ENCODE assay signal across 20 cellular contexts in the genomic region with DNA sequence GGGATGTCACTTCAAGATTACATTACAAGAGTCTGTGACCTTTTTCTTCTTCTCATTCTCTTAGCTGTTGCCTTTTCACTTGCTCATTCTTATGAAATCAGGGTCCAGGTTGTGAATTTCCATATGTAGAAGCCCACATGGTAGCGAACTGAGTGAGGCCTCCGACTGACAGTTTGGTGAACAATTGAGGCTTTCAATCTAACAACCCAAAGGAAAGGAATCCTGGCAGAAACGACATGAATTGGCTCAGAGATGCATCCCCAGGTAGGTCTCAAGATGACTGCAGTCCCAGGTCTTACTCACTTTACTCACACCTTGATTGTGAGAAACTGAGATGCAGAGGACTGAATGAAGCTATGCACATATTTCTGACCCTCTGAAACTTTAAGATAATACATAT.
DNase-seq lines count a peak whose midpoint lies in the region; ATAC-seq, FAIRE-seq and TF ChIP-seq lines count a peak whose summit lies in the region.
"Had no signal": no experiment of that assay in that cellular context is flagged by ENCODE, and none has a peak within 500 bp of the region (broad histone marks: within the 10 kb centered on the region; RNA-seq: fewer than 3 reads in every experiment).

No MANE protein-coding gene starts in this region.

- peak overlapping the region; percentile 39; the same call in 1 of the 2 replicates for H2AK5ac ChIP-seq in IMR-90 (ENCODE audit: low read depth, low read length)
- no peak overlapping the region for H2AK5ac ChIP-seq in H1 (ENCODE audit: low read depth, low read length)

- H3K9me3 Mint-ChIP-seq in GM23338: no peaks in the 10 kb centered on the region
- H3K9me3 Mint-ChIP-seq in neural progenitor cell: no peaks in the 10 kb centered on the region
- H3K9me3 Mint-ChIP-seq in type B pancreatic cell: no peaks in the 10 kb centered on the region

- dilution Hi-C loops in IMR-90 (cut with HindIII; ENCODE audit: low sequenced_read_pairs, unreplicated experiment): no loop called here

- H3K4me3 ChIP-seq in GM23338 (no peak overlapping the region), IMR-90 (ENCODE audit: insufficient read depth, low read depth, low read length) (no peak overlapping the region), H1 (ENCODE audit: extremely low read depth in 1 of 4, insufficient read depth in 2 of 4, low read depth in 3 of 4, low read length in 4 of 4) (no peak overlapping the region), neural progenitor cell (no peak overlapping the region), left lung (no peak overlapping the region), PC-3 (ENCODE audit: low read length) (no peak overlapping the region)
- H3K4me3 ChIP-seq: BLaER1, HAP-1 had no signal

- peak; percentile 81 for FAIRE-seq in H1 (lab: Jason Lieb, UNC)
- FAIRE-seq: GM12892, GM18507, HepG2, HTR-8/SVneo had no signal

- no peak overlapping the region for H2AK9ac ChIP-seq in IMR-90 (replicated peaks; ENCODE audit: low read depth, low read length, poor library complexity)

- no peaks in the 10 kb centered on the region for H3F3A ChIP-seq in GM23338 (replicated peaks; ENCODE audit: low read depth)
- no peaks in the 10 kb centered on the region for H3F3A ChIP-seq in neural progenitor cell (ENCODE audit: low read depth)
- H3F3A ChIP-seq in PC-3 (ENCODE audit: low read length, unreplicated experiment): no peaks in the 10 kb centered on the region

- intact Hi-C loops in IMR-90 (cut with micrococcal nuclease): no loop called here
- intact Hi-C loops in left lung (cut with DNase I): no loop called here
- intact Hi-C loops in PC-3 (cut with micrococcal nuclease): no loop called here

- 0 out of 2 replicates have a peak overlapping the region, but pooled peaks have one; percentile 50 for H3K14ac ChIP-seq in IMR-90 (replicated peaks; ENCODE audit: low read depth, low read length)
- H3K14ac ChIP-seq in H1 (ENCODE audit: insufficient read length): no peak overlapping the region

- H3K4me1 ChIP-seq in GM23338 (ENCODE audit: insufficient read depth) (peaks cover 8% of the 10 kb centered on the region; the same call in 1 of the 2 replicates), IMR-90 (ENCODE audit: control insufficient read depth, insufficient read depth, low read length) (no peaks in the 10 kb centered on the region), H1 (replicated peaks in 1 of 4; ENCODE audit: control insufficient read depth in 3 of 4, insufficient read depth in 4 of 4, low read length in 3 of 4) (peaks cover 0 to 5% (median 4%) of the 10 kb centered on the region in 4 experiments; a peak in 4 of 7 replicates), neural progenitor cell (peaks cover 4% of the 10 kb centered on the region), left lung (no peaks in the 10 kb centered on the region), PC-3 (ENCODE audit: insufficient read depth, low read length) (peaks cover 10% of the 10 kb centered on the region)
- H3K4me1 ChIP-seq: BLaER1, HAP-1 had no signal

- H4K5ac ChIP-seq in IMR-90 (ENCODE audit: low read depth, low read length) (no peak overlapping the region), H1 (ENCODE audit: insufficient read length, low read depth, low read length) (no peak overlapping the region)

- H3K27me3 Mint-ChIP-seq in GM23338 (ENCODE audit: insufficient read depth, low read depth, poor library complexity) (no peaks in the 10 kb centered on the region), neural progenitor cell (ENCODE audit: insufficient read depth, low read depth) (no peaks in the 10 kb centered on the region), type B pancreatic cell (no peaks in the 10 kb centered on the region)
- H3K27me3 Mint-ChIP-seq: CD4-positive, alpha-beta memory T cell had no signal

- DNase-seq in GM23338 (ENCODE audit: low spot score) (peak; percentile 17), IMR-90 (no peak), H1 (ENCODE audit: low read depth in 1 of 2, low spot score in 2 of 2) (no peak), neural progenitor cell (ENCODE audit: low spot score) (no peak), type B pancreatic cell (ENCODE audit: extremely low spot score, unreplicated experiment) (no peak), left lung (no peak), PC-3 (no peak)
- DNase-seq: 8988T; CD4-positive, alpha-beta memory T cell; DMS153; DMS79; GDM1; GOT3 had no signal

- H3K4me2 ChIP-seq in GM23338 (peak overlapping the region; percentile 21; the same call in 1 of the 2 replicates), IMR-90 (ENCODE audit: low read depth, low read length) (no peak overlapping the region), H1 (ENCODE audit: insufficient read depth in 1 of 2, low read depth in 2 of 2, low read length in 2 of 2) (0 out of 4 replicates have a peak overlapping the region, but pooled peaks of 1 of the 2 experiments have one; percentile 12), neural progenitor cell (no peak overlapping the region), PC-3 (ENCODE audit: low read length) (no peak overlapping the region)
- H3K4me2 ChIP-seq: BLaER1 had no signal

- no peak overlapping the region for H2BK5ac ChIP-seq in IMR-90 (ENCODE audit: low read depth, low read length, poor library complexity, severe bottlenecking)
- H2BK5ac ChIP-seq in H1 (ENCODE audit: low read depth, low read length): no peak overlapping the region

- TF ChIP-seq CTCF in GM23338 (conservative IDR thresholded peaks at IDR 0.05; ENCODE audit: low read depth in 2 of 2) (no peak), IMR-90 (conservative IDR thresholded peaks at IDR 0.05; ENCODE audit: low read depth, low read length) (no peak), H1 (IDR thresholded peaks at IDR 0.05; ENCODE audit: control extremely low read depth in 1 of 3, insufficient read depth in 1 of 3, low read depth in 1 of 3, low read length in 3 of 3) (no peak), neural progenitor cell (IDR thresholded peaks at IDR 0.05) (no peak), type B pancreatic cell (conservative IDR thresholded peaks at IDR 0.05) (no peak), left lung (IDR thresholded peaks at IDR 0.05) (no peak), PC-3 (conservative IDR thresholded peaks at IDR 0.05; ENCODE audit: low read depth, low read length) (no peak)

- H3K4me1 Mint-ChIP-seq in GM23338: peaks cover 15% of the 10 kb centered on the region
- H3K4me1 Mint-ChIP-seq in neural progenitor cell: peaks cover 4% of the 10 kb centered on the region
- peaks cover 11% of the 10 kb centered on the region for H3K4me1 Mint-ChIP-seq in type B pancreatic cell (ENCODE audit: unreplicated experiment)
- H3K4me1 Mint-ChIP-seq: CD14-positive monocyte; CD4-positive, alpha-beta memory T cell had no signal

- no peaks in the 10 kb centered on the region for H3K36me3 ChIP-seq in GM23338 (ENCODE audit: insufficient read depth)
- H3K36me3 ChIP-seq in IMR-90 (ENCODE audit: control insufficient read depth, insufficient read depth, low read length): no peaks in the 10 kb centered on the region
- H3K36me3 ChIP-seq in H1 (ENCODE audit: control insufficient read depth in 2 of 4, insufficient read depth in 4 of 4, low read length in 3 of 4): no peaks in the 10 kb centered on the region
- no peaks in the 10 kb centered on the region for H3K36me3 ChIP-seq in neural progenitor cell
- H3K36me3 ChIP-seq in left lung: no peaks in the 10 kb centered on the region
- H3K36me3 ChIP-seq in PC-3 (ENCODE audit: low read depth, low read length): no peaks in the 10 kb centered on the region
- H3K36me3 ChIP-seq: BLaER1, HAP-1 had no signal

- CTCF ChIA-PET in IMR-90 (lab: Yijun Ruan, JAX): no interaction called here
- CTCF ChIA-PET in H1 (lab: Charles Lee; ENCODE audit: partially characterized antibody): no interaction called here
- CTCF ChIA-PET in PC-3 (lab: Charles Lee): no interaction called here

- no peak for TF ChIP-seq EP300 in H1 (IDR thresholded peaks at IDR 0.05; ENCODE audit: borderline replicate concordance in 1 of 2, low read depth in 2 of 2, low read length in 2 of 2)

- H2BK15ac ChIP-seq in IMR-90 (ENCODE audit: low read depth, low read length) (no peak overlapping the region; the same call in 2 of the 3 replicates), H1 (ENCODE audit: low read length) (no peak overlapping the region)

- H3K23ac ChIP-seq in IMR-90 (ENCODE audit: low read depth, low read length) (peak overlapping the region; percentile 47; the same call in 1 of the 2 replicates), H1 (ENCODE audit: insufficient read length) (no peak overlapping the region)

- no peak overlapping the region for H4K91ac ChIP-seq in IMR-90 (ENCODE audit: insufficient read depth, low read depth, low read length)
- no peak overlapping the region for H4K91ac ChIP-seq in H1 (replicated peaks; ENCODE audit: insufficient read length, low read length)

- H3K27me3 ChIP-seq in GM23338 (ENCODE audit: insufficient read depth): no peaks in the 10 kb centered on the region
- no peaks in the 10 kb centered on the region for H3K27me3 ChIP-seq in IMR-90 (ENCODE audit: control insufficient read depth, insufficient read depth, low read length)
- no peaks in the 10 kb centered on the region for H3K27me3 ChIP-seq in H1 (replicated peaks in 1 of 4; ENCODE audit: control insufficient read depth in 3 of 4, extremely low read depth in 1 of 4, insufficient read depth in 3 of 4, low read length in 3 of 4)
- H3K27me3 ChIP-seq in neural progenitor cell: no peaks in the 10 kb centered on the region
- H3K27me3 ChIP-seq in left lung: no peaks in the 10 kb centered on the region
- no peaks in the 10 kb centered on the region for H3K27me3 ChIP-seq in PC-3 (ENCODE audit: low read length)
- H3K27me3 ChIP-seq: BLaER1 had no signal

- H3K9me3 ChIP-seq in IMR-90 (ENCODE audit: control insufficient read depth, insufficient read depth, low read length): no peaks in the 10 kb centered on the region
- no peaks in the 10 kb centered on the region for H3K9me3 ChIP-seq in H1 (ENCODE audit: insufficient read depth in 2 of 2, low read depth in 1 of 2, low read length in 1 of 2)
- no peaks in the 10 kb centered on the region for H3K9me3 ChIP-seq in neural progenitor cell (ENCODE audit: low read depth)
- no peaks in the 10 kb centered on the region for H3K9me3 ChIP-seq in left lung
- H3K9me3 ChIP-seq in PC-3 (ENCODE audit: low read length): no peaks in the 10 kb centered on the region
- H3K9me3 ChIP-seq: BLaER1, HAP-1 had no signal

- H2AFZ ChIP-seq in GM23338 (peak overlapping the region; percentile 81; the same call in 1 of the 2 replicates), IMR-90 (replicated peaks; ENCODE audit: low read length, poor library complexity) (no peak overlapping the region), H1 (ENCODE audit: low read length) (peak overlapping the region; percentile 91; the same call in 1 of the 2 replicates), neural progenitor cell (replicated peaks) (peak overlapping the region; percentile 9), PC-3 (ENCODE audit: low read length) (no peak overlapping the region)

- POLR2A ChIA-PET in IMR-90 (lab: Charles Lee; ENCODE audit: unreplicated experiment) (no interaction called here), H1 (lab: Charles Lee; ENCODE audit: partially characterized antibody) (no interaction called here), PC-3 (lab: Charles Lee; ENCODE audit: unreplicated experiment) (no interaction called here)

- no peaks in the 10 kb centered on the region for H3K9me1 ChIP-seq in IMR-90 (ENCODE audit: insufficient read depth, low read length)

- WGBS in IMR-90 (ENCODE audit: extremely low coverage in 2 of 2, insufficient read length in 1 of 2), 2 experiments: no CpG with 5 or more reads among the region's 3 CpGs
- WGBS in H1 (ENCODE audit: extremely low coverage in 1 of 2, insufficient coverage in 1 of 2, insufficient read length in 1 of 2, insufficient replicate concordance in 2 of 2, low coverage in 1 of 2, low lambda C conversion rate in 2 of 2, missing lambda C conversion rate in 1 of 2), 2 experiments: 25% methylated on average over 3 of the region's 3 CpGs; no CpG with 5 or more reads in 1 of the 2 experiments

- no peak overlapping the region for H2BK120ac ChIP-seq in IMR-90 (ENCODE audit: low read depth, low read length)
- H2BK120ac ChIP-seq in H1 (replicated peaks; ENCODE audit: low read depth, low read length): no peak overlapping the region

- TF ChIP-seq RAD21 in IMR-90 (IDR thresholded peaks at IDR 0.05; ENCODE audit: low read length) (no peak), H1 (IDR thresholded peaks at IDR 0.05 in 1 of 2, conservative IDR thresholded peaks at IDR 0.05 in 1 of 2; ENCODE audit: low read depth in 2 of 2, low read length in 2 of 2) (no peak)

- H3K36me3 Mint-ChIP-seq in GM23338 (ENCODE audit: low read depth) (no peaks in the 10 kb centered on the region), neural progenitor cell (no peaks in the 10 kb centered on the region), type B pancreatic cell (no peaks in the 10 kb centered on the region)
- H3K36me3 Mint-ChIP-seq: CD14-positive monocyte; CD4-positive, alpha-beta memory T cell had no signal

- H3K4me3 Mint-ChIP-seq in GM23338: no peak overlapping the region
- no peak overlapping the region for H3K4me3 Mint-ChIP-seq in neural progenitor cell
- no peak overlapping the region for H3K4me3 Mint-ChIP-seq in type B pancreatic cell
- H3K4me3 Mint-ChIP-seq: CD14-positive monocyte; CD4-positive, alpha-beta memory T cell had no signal

- H4K20me1 ChIP-seq in GM23338 (replicated peaks; ENCODE audit: insufficient read depth) (no peaks in the 10 kb centered on the region), IMR-90 (ENCODE audit: insufficient read depth, low read length) (no peaks in the 10 kb centered on the region), H1 (replicated peaks in 1 of 2; ENCODE audit: control insufficient read depth in 1 of 2, insufficient read depth in 2 of 2, low read length in 2 of 2) (no peaks in the 10 kb centered on the region), neural progenitor cell (ENCODE audit: low read depth) (no peaks in the 10 kb centered on the region), PC-3 (ENCODE audit: low read length) (no peaks in the 10 kb centered on the region)
- H4K20me1 ChIP-seq: BLaER1 had no signal

- H3K18ac ChIP-seq in IMR-90 (ENCODE audit: low read depth, low read length) (no peak overlapping the region; the same call in 1 of the 2 replicates), H1 (ENCODE audit: extremely low read depth, low read length) (no peak overlapping the region)

- ATAC-seq in GM23338 (peak; percentile 74), IMR-90 (ENCODE audit: low read depth) (no peak), left lung (no peak), PC-3 (no peak)
- ATAC-seq: HepG2 had no signal

- H3K9me2 ChIP-seq in GM23338 (ENCODE audit: insufficient read depth): no peaks in the 10 kb centered on the region
- H3K9me2 ChIP-seq in PC-3 (replicated peaks; ENCODE audit: low read length): no peaks in the 10 kb centered on the region

- H3K4ac ChIP-seq in IMR-90 (ENCODE audit: low read depth, low read length): 0 out of 2 replicates have a peak overlapping the region, but pooled peaks have one; percentile 19
- no peak overlapping the region for H3K4ac ChIP-seq in H1 (replicated peaks; ENCODE audit: insufficient read length, low read depth, low read length)

- H3K9ac ChIP-seq in IMR-90 (ENCODE audit: low read depth, low read length): no peak overlapping the region
- H3K9ac ChIP-seq in H1 (replicated peaks in 1 of 4; ENCODE audit: extremely low read depth in 1 of 4, low read depth in 3 of 4, low read length in 3 of 4): no peak overlapping the region
- no peak overlapping the region for H3K9ac ChIP-seq in neural progenitor cell
- H3K9ac ChIP-seq in PC-3 (ENCODE audit: low read length): no peak overlapping the region
- H3K9ac ChIP-seq: BLaER1 had no signal

- H3K79me1 ChIP-seq in IMR-90 (ENCODE audit: low read depth in 1 of 2, low read length in 2 of 2): no peaks in the 10 kb centered on the region
- H3K79me1 ChIP-seq in H1 (ENCODE audit: low read depth, low read length): no peaks in the 10 kb centered on the region

- H2BK12ac ChIP-seq in H1 (ENCODE audit: low read depth, low read length): no peak overlapping the region

- H2BK20ac ChIP-seq in IMR-90 (ENCODE audit: low read depth, low read length) (no peak overlapping the region), H1 (ENCODE audit: low read length) (no peak overlapping the region)

- TF ChIP-seq POLR2A in IMR-90 (IDR thresholded peaks at IDR 0.05; ENCODE audit: low read depth, low read length) (no peak), H1 (IDR thresholded peaks at IDR 0.05; ENCODE audit: control extremely low read depth in 1 of 2, low read depth in 2 of 2, low read length in 2 of 2) (no peak)

- no peaks in the 10 kb centered on the region for H3K79me2 ChIP-seq in GM23338 (replicated peaks; ENCODE audit: insufficient read depth)
- H3K79me2 ChIP-seq in H1 (ENCODE audit: control insufficient read depth in 1 of 2, insufficient read depth in 2 of 2, low read length in 2 of 2): no peaks in the 10 kb centered on the region
- H3K79me2 ChIP-seq in neural progenitor cell (ENCODE audit: low read depth): no peaks in the 10 kb centered on the region
- H3K79me2 ChIP-seq in PC-3 (ENCODE audit: low read length): no peaks in the 10 kb centered on the region

- in situ Hi-C loops in IMR-90 (cut with MboI; ENCODE audit: low sequenced_read_pairs): no loop called here

- H4K8ac ChIP-seq in IMR-90 (ENCODE audit: low read depth in 2 of 2, low read length in 2 of 2): 0 out of 4 replicates have a peak overlapping the region, but pooled peaks of 1 of the 2 experiments have one; percentile 62
- no peak overlapping the region for H4K8ac ChIP-seq in H1 (ENCODE audit: extremely low read depth, insufficient read depth, low read length)

- no peaks in the 10 kb centered on the region for H3K23me2 ChIP-seq in H1 (ENCODE audit: low read depth, low read length)

- peak overlapping the region; percentile 37 for H3K27ac Mint-ChIP-seq in GM23338
- no peak overlapping the region for H3K27ac Mint-ChIP-seq in neural progenitor cell
- H3K27ac Mint-ChIP-seq in type B pancreatic cell: no peak overlapping the region
- H3K27ac Mint-ChIP-seq: CD14-positive monocyte; CD4-positive, alpha-beta memory T cell had no signal

- BruUV-seq in IMR-90 (replicated peaks; lab: Mats Ljungman, UMichigan): no TSS peak
- BruUV-seq in PC-3 (replicated peaks; lab: Mats Ljungman, UMichigan): no TSS peak

- H3K56ac ChIP-seq in IMR-90 (ENCODE audit: extremely low read depth, insufficient read depth, low read length): no peak overlapping the region
- H3K56ac ChIP-seq in H1 (replicated peaks; ENCODE audit: insufficient read length, low read depth, low read length): no peak overlapping the region

- H3K27ac ChIP-seq in GM23338 (ENCODE audit: low read depth): no peak overlapping the region
- H3K27ac ChIP-seq in IMR-90 (ENCODE audit: insufficient read depth, low read length): no peak overlapping the region
- H3K27ac ChIP-seq in H1 (ENCODE audit: low read depth, low read length): no peak overlapping the region
- H3K27ac ChIP-seq in neural progenitor cell: no peak overlapping the region
- no peak overlapping the region for H3K27ac ChIP-seq in left lung
- no peak overlapping the region for H3K27ac ChIP-seq in PC-3 (ENCODE audit: low read length)
- H3K27ac ChIP-seq: BLaER1 had no signal

Comparison
In these comparisons a context has a peak if more than half of its experiments do, and no peak if none do; other contexts are left out.
1. H2AFZ ChIP-seq: peak in GM23338 (single experiment), H1 (single experiment) and neural progenitor cell (single experiment); none in IMR-90 (single experiment) and PC-3 (single experiment).